Comparison of ENCODE assay signal across 11 cellular contexts in genomic region chr7:6250364-6250833, GRCh38. TPM values are rescaled to one million over a fixed set of nuclear protein-coding genes. Genes with fewer than 3 reads are reported as not detected.
DNase-seq lines count a peak whose midpoint lies in the region; ATAC-seq, FAIRE-seq and TF ChIP-seq lines count a peak whose summit lies in the region.
"Had no signal": no experiment of that assay in that cellular context is flagged by ENCODE, and none has a peak within 500 bp of the region (broad histone marks: within the 10 kb centered on the region; RNA-seq: fewer than 3 reads in every experiment).

No MANE protein-coding gene starts in this region.

- no peak overlapping the region for H3K4me3 ChIP-seq in brain microvascular endothelial cell (ENCODE audit: low read depth, low read length)

- no peak for TF ChIP-seq CTCF in brain microvascular endothelial cell (IDR thresholded peaks at IDR 0.05; ENCODE audit: low read depth, low read length, missing control alignments)

- peaks cover 24% of the 10 kb centered on the region for H3K4me1 Mint-ChIP-seq in T-helper 17 cell

- no peaks in the 10 kb centered on the region for H3K9me3 ChIP-seq in T-helper 17 cell (ENCODE audit: control insufficient read depth, low read length, poor library complexity, severe bottlenecking)
- H3K9me3 ChIP-seq: neutrophil had no signal

- no peaks in the 10 kb centered on the region for H3K36me3 Mint-ChIP-seq in T-helper 17 cell (ENCODE audit: low read depth)

- H3K27ac Mint-ChIP-seq in T-helper 17 cell: no peak overlapping the region

- no peaks in the 10 kb centered on the region for H3K36me3 ChIP-seq in brain microvascular endothelial cell (replicated peaks)
- H3K36me3 ChIP-seq: neutrophil had no signal

- no peak for FAIRE-seq in HTR-8/SVneo (lab: Jason Lieb, UNC)

- ATAC-seq in GM19023 (IDR thresholded peaks at IDR 0.05; ENCODE audit: unreplicated experiment) (peak; percentile 73), HG03060 (IDR thresholded peaks at IDR 0.05; ENCODE audit: low read depth, unreplicated experiment) (peak; percentile 67), HG03571 (IDR thresholded peaks at IDR 0.05; ENCODE audit: unreplicated experiment) (no peak), T-helper 17 cell (no peak)

- H3K27ac ChIP-seq in epithelial cell of prostate (peak overlapping the region; percentile 31), brain microvascular endothelial cell (no peak overlapping the region)
- H3K27ac ChIP-seq: neutrophil had no signal

- H3K27me3 ChIP-seq in brain microvascular endothelial cell (replicated peaks): no peaks in the 10 kb centered on the region
- H3K27me3 ChIP-seq: neutrophil had no signal

- peak; percentile 69 for DNase-seq in EH (ENCODE audit: low read depth)
- DNase-seq in epithelial cell of prostate (ENCODE audit: low read depth, low spot score): peak; percentile 70
- DNase-seq in brain microvascular endothelial cell: no peak
- no peak for DNase-seq in T-helper 17 cell
- DNase-seq in HTR-8/SVneo (ENCODE audit: insufficient read length, low spot score): no peak
- DNase-seq: DMS79 treated with DMSO at 0.1 percent for 48 hours, head of caudate nucleus had no signal

- H3K4me3 Mint-ChIP-seq in T-helper 17 cell: no peak overlapping the region

- in situ Hi-C loops in brain microvascular endothelial cell (cut with HindIII; ENCODE audit: low pct_ligation_motif_present, low sequenced_read_pairs): no loop called here

- H3K27me3 Mint-ChIP-seq in T-helper 17 cell: no peaks in the 10 kb centered on the region

RNA-seq across cellular contexts. Expression of gene CYTH3, which starts 22.0 kb away (rescaled TPM):
- total RNA-seq in T-helper 17 cell: 10 to 100 TPM; 23.1 to 25.8 TPM

Comparison
In these comparisons a context has a peak if more than half of its experiments do, and no peak if none do; other contexts are left out.
1. DNase-seq: peak in EH (single experiment) and epithelial cell of prostate (single experiment); none in brain microvascular endothelial cell (single experiment), T-helper 17 cell (0 of 3) and HTR-8/SVneo (single experiment).
2. ATAC-seq: peak in GM19023 (single experiment) and HG03060 (single experiment); none in HG03571 (single experiment) and T-helper 17 cell (single experiment).